30 cellular contexts compared by ENCODE assay signal in genomic region chr13:58298556-58299135, GRCh38.
"Had no signal": no experiment of that assay in that cellular context is flagged by ENCODE, and none has a peak within 500 bp of the region (broad histone marks: within the 10 kb centered on the region; RNA-seq: fewer than 3 reads in every experiment).

No MANE protein-coding gene starts in this region.

- FAIRE-seq: bronchial epithelial cell, TTC549 had no signal

- H3K4me1 ChIP-seq: ascending aorta had no signal

- ATAC-seq: activated CD8-positive, alpha-beta T cell treated with anti-CD3 and anti-CD28 coated beads for 36 hours; activated naive CD8-positive, alpha-beta T cell treated with anti-CD3 and anti-CD28 coated beads, Interleukin-2, amount 50 U/mL, for 24 hours; activated T-cell treated with anti-CD3 and anti-CD28 coated beads, Interleukin-2, amount 50 U/mL, for 4 hours; activated T-cell treated with anti-CD3 and anti-CD28 coated beads, Interleukin-2, amount 50 U/mL, for 72 hours; activated T-helper 17 cell treated with anti-CD3 and anti-CD28 coated beads, Interleukin-2, amount 50 U/mL, for 72 hours; T-helper 17 cell had no signal

- H3K27me3 ChIP-seq: ascending aorta, cardiac muscle cell had no signal

- H3K27ac ChIP-seq: ascending aorta, cardiac muscle cell, VCaP had no signal

- H3K4me3 ChIP-seq: ascending aorta, cardiac muscle cell had no signal

- H3K9me3 ChIP-seq: ascending aorta had no signal

- H3K36me3 ChIP-seq: ascending aorta, cardiac muscle cell had no signal

- DNase-seq: activated B cell treated with CpG ODN at 0.5 μM for 24 hours; activated CD4-positive, alpha-beta memory T cell treated with anti-CD3 and anti-CD28 coated beads for 36 hours; activated CD4-positive, alpha-beta T cell treated with anti-CD3 and anti-CD28 coated beads for 4 hours; activated CD4-positive, alpha-beta T cell treated with anti-CD3 and anti-CD28 coated beads, Interleukin-2, amount 10 ng/mL, durations not matched to agents 24 days and 14 days; activated CD4-positive, alpha-beta T cell treated with anti-CD3 and anti-CD28 coated beads, Interleukin-2, amount 50 U/mL, for 1 hour; activated CD4-positive, alpha-beta T cell treated with anti-CD3 and anti-CD28 coated beads, Interleukin-2, amount 50 U/mL, for 4 hours; activated CD4-positive, CD25-positive, alpha-beta regulatory T cell treated with anti-CD3 and anti-CD28 coated beads, Interleukin-2, amount 50 U/mL, for 72 hours; activated CD8-positive, alpha-beta memory T cell treated with anti-CD3 and anti-CD28 coated beads, Interleukin-2, amount 50 U/mL, for 4 hours; activated CD8-positive, alpha-beta T cell treated with anti-CD3 and anti-CD28 coated beads for 36 hours; activated effector memory CD4-positive, alpha-beta T cell treated with anti-CD3 and anti-CD28 coated beads, Interleukin-2, amount 50 U/mL, for 16 hours; activated naive CD4-positive, alpha-beta T cell treated with anti-CD3 and anti-CD28 coated beads, Interleukin-2, amount 10 ng/mL, durations not matched to agents 7 days and 5 days; activated naive CD4-positive, alpha-beta T cell treated with Interleukin-2 at 50 U/mL for 16 hours; activated naive CD8-positive, alpha-beta T cell treated with anti-CD3 and anti-CD28 coated beads, Interleukin-2, amount 10 ng/mL, durations not matched to agents 7 days and 5 days; activated naive CD8-positive, alpha-beta T cell treated with anti-CD3 and anti-CD28 coated beads, Interleukin-2, amount 50 U/mL, for 24 hours; activated T-cell treated with anti-CD3 and anti-CD28 coated beads for 4 hours; activated T-cell treated with anti-CD3 and anti-CD28 coated beads, Interleukin-2, amount 50 U/mL, for 1 hour; activated T-cell treated with anti-CD3 and anti-CD28 coated beads, Interleukin-2, amount 50 U/mL, for 4 hours; activated T-cell treated with anti-CD3 and anti-CD28 coated beads, Interleukin-2, amount 50 U/mL, for 72 hours; amygdala; anterior cingulate cortex; caudate nucleus; cerebellar nuclear complex; T-helper 17 cell; T1000 had no signal
